8 cellular contexts compared by ENCODE assay signal in the genomic region with DNA sequence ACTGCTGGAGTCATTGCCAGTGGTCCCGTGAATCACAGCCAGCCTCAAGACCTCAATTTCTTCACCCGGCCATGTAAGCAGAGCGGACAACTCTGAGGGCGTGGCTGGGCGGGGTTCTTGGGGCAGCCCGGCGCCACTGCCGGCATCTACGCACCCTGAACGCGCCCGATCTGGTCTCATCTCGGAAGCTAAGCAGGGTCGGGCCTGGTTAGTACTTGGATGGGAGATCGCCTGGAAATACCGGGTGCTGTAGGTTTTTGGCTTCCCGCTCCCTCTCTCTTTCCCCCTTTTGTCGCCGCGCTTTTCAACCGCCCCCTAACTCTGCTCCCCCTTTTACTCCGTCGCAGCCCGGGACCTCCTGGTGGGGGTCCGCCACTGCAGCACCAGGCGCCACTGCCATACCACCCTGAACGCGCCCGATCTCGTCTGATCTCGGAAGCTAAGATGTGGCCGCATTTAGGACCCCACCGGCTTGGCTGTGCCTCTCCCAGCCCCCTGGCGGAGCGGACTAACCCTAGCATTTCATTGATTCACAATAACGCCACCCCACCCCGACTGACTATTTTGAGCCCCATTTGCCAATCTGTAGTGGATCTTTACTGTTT.
DNase-seq lines count a peak whose midpoint lies in the region; ATAC-seq lines count a peak whose summit lies in the region.

No MANE protein-coding gene starts in this region.

- H3K27ac ChIP-seq in muscle layer of duodenum (ENCODE audit: low read length) (no peak overlapping the region), subcutaneous abdominal adipose tissue (ENCODE audit: low read depth, low read length) (no peak overlapping the region)

- H3K9me3 Mint-ChIP-seq in effector memory CD8-positive, alpha-beta T cell = no peaks in the 10 kb centered on the region

- H3K27ac Mint-ChIP-seq in effector memory CD8-positive, alpha-beta T cell = no peak overlapping the region

- no peaks in the 10 kb centered on the region for H3K36me3 ChIP-seq in muscle layer of duodenum (ENCODE audit: control insufficient read depth in 1 of 2, insufficient read depth in 2 of 2, low read length in 2 of 2)
- no peaks in the 10 kb centered on the region for H3K36me3 ChIP-seq in subcutaneous abdominal adipose tissue (ENCODE audit: control insufficient read depth in 5 of 5, insufficient read depth in 5 of 5, low read length in 5 of 5)

- ATAC-seq in HG03342 (IDR thresholded peaks at IDR 0.05; ENCODE audit: unreplicated experiment) (peak; percentile 47), GM21360 (IDR thresholded peaks at IDR 0.05; ENCODE audit: unreplicated experiment) (no peak)
- peak; percentile 74 for ATAC-seq in effector memory CD8-positive, alpha-beta T cell (replicated peaks)

- no peaks in the 10 kb centered on the region for H3K9me3 ChIP-seq in muscle layer of duodenum (ENCODE audit: control insufficient read depth in 1 of 2, low read length in 2 of 2)
- H3K9me3 ChIP-seq in subcutaneous abdominal adipose tissue (ENCODE audit: control insufficient read depth in 5 of 5, low read length in 5 of 5) = no peaks in the 10 kb centered on the region

- peak overlapping the region in 1 of 5 donors; percentile 29 for H3K9ac ChIP-seq in subcutaneous abdominal adipose tissue (ENCODE audit: low read length in 5 of 5)

- DNase-seq in AG08395 (ENCODE audit: low spot score) (peak; percentile 74), OCI-M2 (lab: John Stamatoyannopoulos, UW; ENCODE audit: unreplicated experiment) (no peak)
- peak; percentile 51 for DNase-seq in activated CD4-positive, CD25-positive, alpha-beta regulatory T cell treated with anti-CD3 and anti-CD28 coated beads, Interleukin-2, amount 50 U/mL, for 72 hours
- DNase-seq in effector memory CD8-positive, alpha-beta T cell = peak; percentile 21 to 44 (median 21)

- H3K4me1 Mint-ChIP-seq in effector memory CD8-positive, alpha-beta T cell (ENCODE audit: low read depth in 2 of 2) = peaks cover 5 to 6% of the 10 kb centered on the region in 2 donors

- H3K4me3 ChIP-seq in muscle layer of duodenum (ENCODE audit: low read depth in 1 of 2, low read length in 2 of 2) (peak overlapping the region; percentile 37 to 47), subcutaneous abdominal adipose tissue (ENCODE audit: low read depth in 1 of 5, low read length in 5 of 5) (peak overlapping the region; percentile 36 to 57 (median 45))

- H3K36me3 Mint-ChIP-seq in effector memory CD8-positive, alpha-beta T cell (ENCODE audit: insufficient read depth) = peaks cover 7% of the 10 kb centered on the region

- H3K4me1 ChIP-seq in muscle layer of duodenum (ENCODE audit: control insufficient read depth in 1 of 2, insufficient read depth in 2 of 2, low read length in 2 of 2) (peaks cover 0 to 5% of the 10 kb centered on the region in 2 donors), subcutaneous abdominal adipose tissue (ENCODE audit: control insufficient read depth in 5 of 5, insufficient read depth in 5 of 5, low read length in 5 of 5) (peaks cover 0 to 11% (median 7%) of the 10 kb centered on the region in 5 donors)

- peaks cover 28% of the 10 kb centered on the region for H3K27me3 ChIP-seq in muscle layer of duodenum (ENCODE audit: low read depth, low read length)
- H3K27me3 ChIP-seq in subcutaneous abdominal adipose tissue (ENCODE audit: control insufficient read depth in 5 of 5, insufficient read depth in 4 of 5, low read length in 5 of 5) = peaks cover 11 to 36% (median 20%) of the 10 kb centered on the region in 5 donors

- H3K4me3 Mint-ChIP-seq in effector memory CD8-positive, alpha-beta T cell = peak overlapping the region; percentile 44 to 73

- peaks cover 64 to 91% of the 10 kb centered on the region in 2 donors for H3K27me3 Mint-ChIP-seq in effector memory CD8-positive, alpha-beta T cell
